Comparison of ENCODE assay signal across 7 cellular contexts in the genomic region with DNA sequence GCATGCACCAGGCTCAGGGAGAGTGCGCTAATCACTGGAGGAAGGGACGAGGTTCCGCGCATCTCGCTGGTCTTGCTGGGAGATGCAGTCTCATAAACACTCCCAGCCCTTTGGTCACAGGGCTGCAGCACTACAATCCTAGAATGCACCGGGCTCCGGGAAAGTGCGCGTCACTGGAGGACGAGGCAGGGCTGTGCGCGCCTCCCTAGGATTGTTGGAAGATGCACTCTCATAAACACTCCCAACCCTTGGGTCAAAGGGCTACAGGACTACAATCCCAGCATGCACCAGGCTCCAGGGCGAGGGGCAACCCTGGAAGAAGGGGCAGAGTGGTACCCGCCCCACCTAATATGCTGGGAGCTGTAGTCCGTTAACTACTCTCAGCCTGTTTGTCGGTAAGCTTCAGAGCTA. TPM values are rescaled to one million over a fixed set of nuclear protein-coding genes. Genes with fewer than 3 reads are reported as not detected.
DNase-seq lines count a peak whose midpoint lies in the region; TF ChIP-seq lines count a peak whose summit lies in the region.
"Not testable (repeated sequence)": the region's sequence is repeated elsewhere in the genome, so short reads cannot be mapped to it uniquely, and the experiment has no call there.

No MANE protein-coding gene starts in this region.

- peak overlapping the region; percentile 32 for H3K4me3 ChIP-seq in GM12875 (ENCODE audit: low read depth, low read length)
- peak overlapping the region in 1 of 4 donors; percentile 37 for H3K4me3 ChIP-seq in adrenal gland
- H3K4me3 ChIP-seq in esophagus (ENCODE audit: low read depth in 1 of 2, low read length in 2 of 2), result peak overlapping the region; percentile 48 to 49

- TF ChIP-seq CTCF in GM12875 (IDR thresholded peaks at IDR 0.05; ENCODE audit: borderline replicate concordance, insufficient read depth, low read depth, low read length); adrenal gland (IDR thresholded peaks at IDR 0.05); neural crest cell (conservative IDR thresholded peaks at IDR 0.05): not testable (repeated sequence)

- H3K27me3 ChIP-seq in adrenal gland; esophagus (ENCODE audit: control insufficient read depth in 1 of 2, insufficient read depth in 2 of 2, low read length in 2 of 2): not testable (repeated sequence)

- H3K36me3 ChIP-seq in adrenal gland (replicated peaks in 1 of 2); esophagus (ENCODE audit: control insufficient read depth in 2 of 2, insufficient read depth in 2 of 2, low read length in 1 of 2): not testable (repeated sequence)

- peak overlapping the region in 2 of 5 donors; percentile 22 to 67 for H3K27ac ChIP-seq in adrenal gland
- H3K27ac ChIP-seq in esophagus (ENCODE audit: low read depth in 2 of 2, low read length in 1 of 2), result peak overlapping the region in 1 of 2 donors; percentile 31

- H3K36me3 Mint-ChIP-seq in neural crest cell (ENCODE audit: low read depth), result not testable (repeated sequence)

- intact Hi-C loops in adrenal gland (cut with DNase I), result not testable (repeated sequence)

- peak; percentile 94 for DNase-seq in SK-N-DZ (ENCODE audit: low spot score)
- peak; percentile 42 to 94 (median 64) for DNase-seq in adrenal gland
- peak; percentile 53 for DNase-seq in iPS-NIHi7 (ENCODE audit: extremely low spot score)
- peak; percentile 72 for DNase-seq in neural crest cell (ENCODE audit: low read depth, low spot score)
- DNase-seq in stimulated activated CD4-positive, alpha-beta T cell treated with anti-CD3 and anti-CD28 coated beads, Interleukin-1b, Interleukin-23, amount 100 ng/mL, for 48 hours, result peak; percentile 51

- not testable (repeated sequence) for H3K9me3 ChIP-seq in adrenal gland (replicated peaks in 1 of 3); esophagus (ENCODE audit: control insufficient read depth in 2 of 2, insufficient read depth in 1 of 2, low read depth in 1 of 2, low read length in 1 of 2)

- H3K4me1 Mint-ChIP-seq in neural crest cell, result peaks cover 19% of the 10 kb centered on the region

- not testable (repeated sequence) for TF ChIP-seq POLR2A in adrenal gland (IDR thresholded peaks at IDR 0.05)

- peak overlapping the region; percentile 62 for H3K27ac Mint-ChIP-seq in neural crest cell (ENCODE audit: unreplicated experiment)

- H3K4me3 Mint-ChIP-seq in neural crest cell, result peak overlapping the region; percentile 98

- H3K9me3 Mint-ChIP-seq in neural crest cell, result not testable (repeated sequence)

- not testable (repeated sequence) for H3K4me1 ChIP-seq in adrenal gland (replicated peaks in 1 of 2); esophagus (ENCODE audit: control insufficient read depth in 2 of 2, insufficient read depth in 2 of 2, low read length in 1 of 2)

- not testable (repeated sequence) for H3K27me3 Mint-ChIP-seq in neural crest cell (ENCODE audit: low read depth)

- WGBS in adrenal gland, 4 donors, result 0 to 6% (median 3%) methylated on average over 6 to 16 of the region's 16 CpGs
- WGBS in esophagus, 2 donors, result 14 to 18% methylated on average over 16 of the region's 16 CpGs

RNA-seq across cellular contexts. Expression of gene FRG2C, which starts 23.0 kb away (rescaled TPM):
- not detected in 2 replicates for polyA plus RNA-seq in SK-N-DZ (2014; cell fraction: cytosol; rRNA removed)
- not detected in 2 replicates for polyA plus RNA-seq in SK-N-DZ (2014; cell fraction: nucleus; rRNA removed)
- not detected for total RNA-seq in adrenal gland
- not detected for polyA plus RNA-seq in adrenal gland
- not detected for polyA plus RNA-seq in esophagus
- total RNA-seq in neural crest cell, result not detected in 2 replicates
